8 cellular contexts compared by ENCODE assay signal in genomic region chr1:212671342-212672031, GRCh38. TPM values are rescaled to one million over a fixed set of nuclear protein-coding genes. Genes with fewer than 3 reads are reported as not detected.
DNase-seq lines count a peak whose midpoint lies in the region; ATAC-seq and TF ChIP-seq lines count a peak whose summit lies in the region.

No MANE protein-coding gene starts in this region.

- H3K18ac ChIP-seq in IMR-90 (ENCODE audit: low read depth, low read length), result no peak overlapping the region

- no peak overlapping the region for H3K27ac ChIP-seq in IMR-90 (ENCODE audit: insufficient read depth, low read length)

- peaks cover 10% of the 10 kb centered on the region; the same call in 1 of the 2 replicates for H3K9me1 ChIP-seq in IMR-90 (ENCODE audit: insufficient read depth, low read length)

- no peak overlapping the region for H3K9ac ChIP-seq in IMR-90 (ENCODE audit: low read depth, low read length)

- H3K79me1 ChIP-seq in IMR-90 (ENCODE audit: low read depth in 1 of 2, low read length in 2 of 2), result no peaks in the 10 kb centered on the region

- peaks cover 15% of the 10 kb centered on the region for H3K4me1 ChIP-seq in IMR-90 (ENCODE audit: control insufficient read depth, insufficient read depth, low read length)

- no peak overlapping the region for H4K5ac ChIP-seq in IMR-90 (ENCODE audit: low read depth, low read length)

- H2AFZ ChIP-seq in IMR-90 (replicated peaks; ENCODE audit: low read length, poor library complexity), result peak overlapping the region; percentile 6

- H3K14ac ChIP-seq in IMR-90 (replicated peaks; ENCODE audit: low read depth, low read length), result 0 out of 2 replicates have a peak overlapping the region, but pooled peaks have one; percentile 13

- peak overlapping the region; percentile 60 for H3K27ac Mint-ChIP-seq in chondrocyte (ENCODE audit: unreplicated experiment)
- H3K27ac Mint-ChIP-seq in mesothelial cell of epicardium, result peak overlapping the region; percentile 15

- in situ Hi-C loops in IMR-90 (cut with MboI; ENCODE audit: low sequenced_read_pairs), result loop anchor here (25.0 kb wide), 1 partner anchor 316 kb away; no protein-coding TSS in a partner anchor

- H3K4me3 Mint-ChIP-seq in chondrocyte (ENCODE audit: unreplicated experiment), result no peak overlapping the region
- H3K4me3 Mint-ChIP-seq in mesothelial cell of epicardium, result no peak overlapping the region

- H2BK15ac ChIP-seq in IMR-90 (ENCODE audit: low read depth, low read length), result no peak overlapping the region

- H3K4me1 Mint-ChIP-seq in chondrocyte (ENCODE audit: low read depth) (peaks cover 36% of the 10 kb centered on the region), mesothelial cell of epicardium (peaks cover 37% of the 10 kb centered on the region)

- no peak overlapping the region for H2BK5ac ChIP-seq in IMR-90 (ENCODE audit: low read depth, low read length, poor library complexity, severe bottlenecking)

- no CpG with 5 or more reads among the region's 12 CpGs for whole genome bisulfite sequencing in IMR-90 (ENCODE audit: extremely low coverage in 2 of 2, insufficient read length in 1 of 2), 2 experiments

- H3K9me3 ChIP-seq in IMR-90 (ENCODE audit: control insufficient read depth, insufficient read depth, low read length), result no peaks in the 10 kb centered on the region

- TF ChIP-seq CTCF in IMR-90 (conservative IDR thresholded peaks at IDR 0.05; ENCODE audit: low read depth, low read length) (no peak), chondrocyte (IDR thresholded peaks at IDR 0.05) (no peak), mesothelial cell of epicardium (IDR thresholded peaks at IDR 0.05; ENCODE audit: unreplicated experiment) (no peak)

- CTCF ChIA-PET in IMR-90 (lab: Yijun Ruan, JAX), result no interaction called here

- DNase-seq in IMR-90 (peak; percentile 69), NOMO-1 treated with dmso at 0.1 percent for 144 hours (lab: John Stamatoyannopoulos, UW; ENCODE audit: unreplicated experiment) (peak; percentile 94), chondrocyte (ENCODE audit: low spot score) (peak; percentile 50), mesothelial cell of epicardium (ENCODE audit: low spot score in 2 of 2, unreplicated experiment in 2 of 2) (no peak), cortex of kidney (lab: John Stamatoyannopoulos, UW) (no peak)
- no peak for DNase-seq in stimulated activated CD4-positive, alpha-beta T cell treated with anti-CD3 and anti-CD28 coated beads, Interleukin-15, amount 100 ng/mL, for 24 hours

- POLR2A ChIA-PET in IMR-90 (lab: Charles Lee; ENCODE audit: unreplicated experiment), result no interaction called here

- no peak overlapping the region for H3K56ac ChIP-seq in IMR-90 (ENCODE audit: extremely low read depth, insufficient read depth, low read length)

- H2BK120ac ChIP-seq in IMR-90 (ENCODE audit: low read depth, low read length), result peak overlapping the region; percentile 25

- no peak overlapping the region for H3K4me3 ChIP-seq in IMR-90 (ENCODE audit: insufficient read depth, low read depth, low read length)

- H3K9me3 Mint-ChIP-seq in chondrocyte (ENCODE audit: low read depth), result no peaks in the 10 kb centered on the region
- H3K9me3 Mint-ChIP-seq in mesothelial cell of epicardium, result no peaks in the 10 kb centered on the region

- no peak overlapping the region for H3K23ac ChIP-seq in IMR-90 (ENCODE audit: low read depth, low read length)

- dilution Hi-C loops in IMR-90 (cut with HindIII; ENCODE audit: low sequenced_read_pairs, unreplicated experiment), result no loop called here

- H2BK20ac ChIP-seq in IMR-90 (ENCODE audit: low read depth, low read length), result peak overlapping the region; percentile 63; the same call in 1 of the 2 replicates

- no peak overlapping the region; a peak in 1 of 4 replicates for H4K8ac ChIP-seq in IMR-90 (ENCODE audit: low read depth in 2 of 2, low read length in 2 of 2)

- peak overlapping the region; percentile 55 for H3K4me2 ChIP-seq in IMR-90 (ENCODE audit: low read depth, low read length)

- intact Hi-C loops in IMR-90 (cut with micrococcal nuclease), result no loop called here

- no TSS peak for BruUV-seq in IMR-90 (replicated peaks; lab: Mats Ljungman, UMichigan)

- TF ChIP-seq POLR2A in IMR-90 (IDR thresholded peaks at IDR 0.05; ENCODE audit: low read depth, low read length), result no peak

- peak overlapping the region; percentile 26 for H3K4ac ChIP-seq in IMR-90 (ENCODE audit: low read depth, low read length)

- no peak overlapping the region for H4K91ac ChIP-seq in IMR-90 (ENCODE audit: insufficient read depth, low read depth, low read length)

- ATAC-seq in GM19023 (IDR thresholded peaks at IDR 0.05; ENCODE audit: unreplicated experiment) (peak; percentile 59), IMR-90 (ENCODE audit: low read depth) (peak; percentile 18), GM18519 (IDR thresholded peaks at IDR 0.05; ENCODE audit: low FRiP score, unreplicated experiment) (no peak)

- H3K36me3 ChIP-seq in IMR-90 (ENCODE audit: control insufficient read depth, insufficient read depth, low read length), result no peaks in the 10 kb centered on the region

- no peaks in the 10 kb centered on the region for H3K27me3 ChIP-seq in IMR-90 (ENCODE audit: control insufficient read depth, insufficient read depth, low read length)

- no peak for TF ChIP-seq RAD21 in IMR-90 (IDR thresholded peaks at IDR 0.05; ENCODE audit: low read length)

- H3K36me3 Mint-ChIP-seq in chondrocyte (ENCODE audit: low read depth) (no peaks in the 10 kb centered on the region), mesothelial cell of epicardium (no peaks in the 10 kb centered on the region)

- H3K27me3 Mint-ChIP-seq in chondrocyte (ENCODE audit: low read depth) (no peaks in the 10 kb centered on the region), mesothelial cell of epicardium (ENCODE audit: low read depth) (peaks cover 8% of the 10 kb centered on the region)

- peak overlapping the region; percentile 13; the same call in 1 of the 2 replicates for H2AK5ac ChIP-seq in IMR-90 (ENCODE audit: low read depth, low read length)

- H4K20me1 ChIP-seq in IMR-90 (ENCODE audit: insufficient read depth, low read length), result peaks cover 7% of the 10 kb centered on the region; the same call in 1 of the 2 replicates

- peak overlapping the region; percentile 11 for H2AK9ac ChIP-seq in IMR-90 (replicated peaks; ENCODE audit: low read depth, low read length, poor library complexity)

TF ChIP-seq in IMR-90, 13 proteins besides CTCF, POLR2A, EP300 and RAD21:
- TF ChIP-seq FOS (IDR thresholded peaks at IDR 0.05; ENCODE audit: low read depth, low read length) (peak; percentile 34; the same call in 1 of the 2 replicates), USF2 (IDR thresholded peaks at IDR 0.05; ENCODE audit: low read depth, low read length) (no peak), CEBPB (IDR thresholded peaks at IDR 0.05; ENCODE audit: low read depth, low read length) (peak; percentile 29; the same call in 1 of the 2 replicates)
TF ChIP-seq in IMR-90: peak in this region for 2.

RNA-seq across cellular contexts. Expression of gene BATF3, which starts 28.2 kb away (rescaled TPM):
- total RNA-seq in IMR-90 (2012; rRNA removed) (1.6 and 2.2 TPM in 2 replicates), chondrocyte (0.36 to 3.7 TPM (median 1.7 TPM) in 3 replicates), mesothelial cell of epicardium (0.84 to 1.0 TPM (median 1.0 TPM) in 3 replicates)
- polyA plus RNA-seq in IMR-90 (2012; rRNA removed), result 3.0 and 3.9 TPM in 2 replicates
- 3.4 and 3.8 TPM in 2 replicates for polyA plus RNA-seq in IMR-90 (2012; cell fraction: cytosol; rRNA removed)
- 5.1 and 5.2 TPM in 2 replicates for polyA plus RNA-seq in IMR-90 (2012; cell fraction: nucleus; rRNA removed; ENCODE audit: low replicate concordance)

Comparison
In these comparisons a context has a peak if more than half of its experiments do, and no peak if none do; other contexts are left out.
1. DNase-seq: peak in IMR-90 (single experiment), NOMO-1 treated with dmso at 0.1 percent for 144 hours (single experiment) and chondrocyte (single experiment); none in mesothelial cell of epicardium (0 of 2), stimulated activated CD4-positive, alpha-beta T cell treated with anti-CD3 and anti-CD28 coated beads, Interleukin-15, amount 100 ng/mL, for 24 hours (single experiment) and cortex of kidney (single experiment).